32 cellular contexts compared by ENCODE assay signal in the genomic region with DNA sequence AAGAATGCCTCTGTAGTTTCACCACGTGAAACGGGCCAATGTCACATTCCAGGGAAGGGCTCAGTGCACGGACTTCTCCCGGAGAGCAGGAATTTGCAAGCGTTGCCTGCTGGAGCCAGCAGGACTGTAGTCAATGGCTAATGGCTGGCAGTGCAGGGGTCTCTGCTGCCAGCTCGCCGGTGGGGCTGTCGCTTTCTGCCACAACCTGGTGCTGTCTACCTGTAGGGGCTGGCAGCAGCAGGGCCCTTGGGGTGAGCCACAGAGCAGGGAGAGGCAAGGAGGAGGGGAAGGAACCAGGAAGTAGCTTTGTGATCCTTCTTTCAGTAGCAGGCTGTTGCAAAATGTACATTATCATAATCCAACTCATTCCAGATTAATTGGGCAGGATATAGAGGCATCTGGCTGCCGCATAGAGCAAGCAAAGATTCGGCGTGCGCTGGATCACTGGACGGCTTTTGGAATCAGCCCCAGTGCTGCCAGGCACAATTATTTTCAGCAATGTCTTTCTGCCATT.
DNase-seq lines count a peak whose midpoint lies in the region; ATAC-seq, FAIRE-seq and TF ChIP-seq lines count a peak whose summit lies in the region.
"Had no signal": no experiment of that assay in that cellular context is flagged by ENCODE, and none has a peak within 500 bp of the region (broad histone marks: within the 10 kb centered on the region; RNA-seq: fewer than 3 reads in every experiment).

No MANE protein-coding gene starts in this region.

- CTCF ChIA-PET in HepG2 (lab: Yijun Ruan, JAX; ENCODE audit: low intra/inter-chr PET ratio, low total read pairs): no interaction called here

- H3K36me3 ChIP-seq in HepG2 (replicated peaks in 1 of 2; ENCODE audit: control insufficient read depth in 1 of 2, insufficient read depth in 2 of 2, low read length in 2 of 2) (no peaks in the 10 kb centered on the region), right lobe of liver (no peaks in the 10 kb centered on the region)
- H3K36me3 ChIP-seq: adrenal gland, breast epithelium, gastrocnemius medialis, left lung, neutrophil had no signal

- no peak for TF ChIP-seq EP300 in HepG2 (IDR thresholded peaks at IDR 0.05; ENCODE audit: low read depth in 2 of 2, low read length in 2 of 2)
- no peak for TF ChIP-seq EP300 in HepG2 (CRISPR knock-in tag; IDR thresholded peaks at IDR 0.05; ENCODE audit: borderline replicate concordance)

- H3K9me3 ChIP-seq in HepG2 (ENCODE audit: low read length): no peaks in the 10 kb centered on the region
- H3K9me3 ChIP-seq in right lobe of liver: no peaks in the 10 kb centered on the region
- H3K9me3 ChIP-seq: A549, adrenal gland, breast epithelium, gastrocnemius medialis, left lung, neutrophil had no signal

- FAIRE-seq in HepG2 (lab: Jason Lieb, UNC) (no peak), HTR-8/SVneo (lab: Jason Lieb, UNC) (no peak)
- FAIRE-seq: A549, D721Med, endothelial cell of umbilical vein, GM18507, H54, urothelium cell line had no signal

- POLR2A ChIA-PET in HepG2 (lab: Yijun Ruan, JAX): no interaction called here

- 48% methylated on average over 10 of the region's 13 CpGs for WGBS in HepG2 (ENCODE audit: low lambda C conversion rate)
- WGBS in right lobe of liver (ENCODE audit: insufficient coverage, low coverage, low lambda C conversion rate, missing lambda C conversion rate): 68% methylated on average over 10 of the region's 13 CpGs

- no peak overlapping the region for H3K4me3 ChIP-seq in HepG2 (replicated peaks in 1 of 3; ENCODE audit: insufficient read depth in 1 of 3, low read depth in 2 of 3, low read length in 3 of 3)
- H3K4me3 ChIP-seq in right lobe of liver: no peak overlapping the region
- H3K4me3 ChIP-seq: A549, adrenal gland, breast epithelium, gastrocnemius medialis, hepatocyte, left lung had no signal

- no peaks in the 10 kb centered on the region for H3K79me2 ChIP-seq in HepG2 (ENCODE audit: insufficient read depth, low read length)
- H3K79me2 ChIP-seq: hepatocyte had no signal

- in situ Hi-C loops in HepG2 (cut with HindIII; ENCODE audit: extremely low pct_ligation_motif_present, low pct_unique_long_range_greater_than_20kb): no loop called here

- H3K4me2 ChIP-seq in HepG2 (ENCODE audit: low read depth, low read length): no peak overlapping the region
- H3K4me2 ChIP-seq: A549, hepatocyte had no signal

- no peaks in the 10 kb centered on the region for H4K20me1 ChIP-seq in HepG2 (ENCODE audit: insufficient read depth, low read length)

- intact Hi-C loops in HepG2 (cut with micrococcal nuclease; ENCODE audit: unreplicated experiment) (no loop called here), right lobe of liver (cut with DNase I) (no loop called here)

- H3K27me3 ChIP-seq in HepG2 (ENCODE audit: control insufficient read depth in 1 of 2, insufficient read depth in 2 of 2, low read length in 2 of 2) (peaks cover 4 to 41% of the 10 kb centered on the region in 2 experiments; a peak in 4 of 5 replicates), right lobe of liver (no peaks in the 10 kb centered on the region)

- TF ChIP-seq POLR2A in HepG2 (IDR thresholded peaks at IDR 0.05; ENCODE audit: insufficient read depth in 1 of 2, low read depth in 2 of 2, low read length in 2 of 2) (no peak), right lobe of liver (IDR thresholded peaks at IDR 0.05) (no peak)

- no peak for TF ChIP-seq RAD21 in HepG2 (CRISPR knock-in tag; IDR thresholded peaks at IDR 0.05)

- H3K27ac ChIP-seq in HepG2 (ENCODE audit: extremely low read length, insufficient read depth, low read length) (no peak overlapping the region), right lobe of liver (no peak overlapping the region)
- H3K27ac ChIP-seq: A549, adrenal gland, breast epithelium, gastrocnemius medialis, hepatocyte, left lung, neutrophil, RWPE1 had no signal

- ATAC-seq in HepG2: peak; percentile 54
- no peak for ATAC-seq in right lobe of liver
- no peak for ATAC-seq in HG03378 (IDR thresholded peaks at IDR 0.05; ENCODE audit: unreplicated experiment)
- ATAC-seq in HG03469 (IDR thresholded peaks at IDR 0.05; ENCODE audit: unreplicated experiment): no peak
- no peak for ATAC-seq in GM21619 (IDR thresholded peaks at IDR 0.05; ENCODE audit: unreplicated experiment)
- ATAC-seq: gastrocnemius medialis; left lung; sciatic nerve; stimulated activated naive CD8-positive, alpha-beta T cell treated with anti-CD3 and anti-CD28 coated beads, Interleukin-15, amount 100 ng/mL, for 72 hours had no signal

- H3K4me1 ChIP-seq in HepG2 (ENCODE audit: insufficient read depth, low read length): peaks cover 11% of the 10 kb centered on the region
- H3K4me1 ChIP-seq in right lobe of liver: no peaks in the 10 kb centered on the region
- H3K4me1 ChIP-seq: A549, adrenal gland, breast epithelium, gastrocnemius medialis, left lung had no signal

- BruUV-seq in HepG2 (replicated peaks; lab: Mats Ljungman, UMichigan): no TSS peak

- H3K9ac ChIP-seq in HepG2 (ENCODE audit: insufficient read depth, low read depth, low read length): no peak overlapping the region

- H2AFZ ChIP-seq in HepG2 (ENCODE audit: low read length): no peak overlapping the region
- H2AFZ ChIP-seq: hepatocyte had no signal

- TF ChIP-seq CTCF in HepG2 (CRISPR knock-in tag; IDR thresholded peaks at IDR 0.05) (no peak), right lobe of liver (IDR thresholded peaks at IDR 0.05) (no peak)

- no peak for DNase-seq in HepG2 (ENCODE audit: low spot score)
- no peak for DNase-seq in right lobe of liver
- peak; percentile 10 for DNase-seq in astrocyte of the hippocampus (ENCODE audit: low read depth, low spot score)
- DNase-seq in islet precursor cell: peak; percentile 72
- DNase-seq in HTR-8/SVneo (ENCODE audit: insufficient read length, low spot score): no peak
- DNase-seq: activated CD4-positive, alpha-beta memory T cell treated with anti-CD3 and anti-CD28 coated beads, Interleukin-2, amount 10 ng/mL, durations not matched to agents 7 days and 5 days; activated CD8-positive, alpha-beta memory T cell treated with anti-CD3 and anti-CD28 coated beads, Interleukin-2, amount 50 U/mL, for 4 hours; activated naive CD4-positive, alpha-beta T cell treated with anti-CD3 and anti-CD28 coated beads for 36 hours; adrenal gland; AML-193; CD4-positive, alpha-beta memory T cell; gastrocnemius medialis; left lung; mesenchymal stem cell; OCI-M1; stimulated activated CD4-positive, alpha-beta T cell treated with anti-CD3 and anti-CD28 coated beads, Interleukin-12 subunit alpha, Interleukin-12 subunit beta, amount 100 ng/mL, for 4 hours; stimulated activated CD4-positive, alpha-beta T cell treated with anti-CD3 and anti-CD28 coated beads, Interleukin-2, amount 100 ng/mL, for 48 hours; stimulated activated naive CD8-positive, alpha-beta T cell treated with anti-CD3 and anti-CD28 coated beads, Interleukin-15, amount 100 ng/mL, for 72 hours had no signal

TF ChIP-seq in HepG2, 621 proteins besides CTCF, POLR2A, EP300 and RAD21:
- TF ChIP-seq STAG1 (CRISPR knock-in tag; IDR thresholded peaks at IDR 0.05): no peak
- peak; percentile 39 for TF ChIP-seq TEAD3 (CRISPR knock-in tag; optimal IDR thresholded peaks at IDR 0.05; ENCODE audit: borderline replicate concordance)

Comparison
In these comparisons a context has a peak if more than half of its experiments do, and no peak if none do; other contexts are left out.
1. DNase-seq: peak in astrocyte of the hippocampus (single experiment) and islet precursor cell (single experiment); none in HepG2 (single experiment), right lobe of liver (0 of 3) and HTR-8/SVneo (single experiment).